13 cellular contexts compared by ENCODE assay signal in genomic region chr3:101842935-101843330, GRCh38.
"Had no signal": no experiment of that assay in that cellular context is flagged by ENCODE, and none has a peak within 500 bp of the region (broad histone marks: within the 10 kb centered on the region; RNA-seq: fewer than 3 reads in every experiment).

No MANE protein-coding gene starts in this region.

- H3K27me3 Mint-ChIP-seq: activated T-helper 17 cell treated with anti-CD3 and anti-CD28 coated beads, Interleukin-2, amount 50 U/mL, for 72 hours; effector memory CD8-positive, alpha-beta T cell; natural killer cell treated with Interleukin-12 subunit alpha and Interleukin-12 subunit beta and Interleukin-15 and Interleukin-18, amount 100 ng/mL, for 72 hours had no signal

- H3K27me3 ChIP-seq: sigmoid colon, suprapubic skin, upper lobe of left lung had no signal

- H3K4me3 Mint-ChIP-seq: activated naive CD4-positive, alpha-beta T cell treated with anti-CD3 and anti-CD28 coated beads for 36 hours; activated T-helper 17 cell treated with anti-CD3 and anti-CD28 coated beads, Interleukin-2, amount 50 U/mL, for 72 hours; effector memory CD8-positive, alpha-beta T cell; natural killer cell treated with Interleukin-12 subunit alpha and Interleukin-12 subunit beta and Interleukin-15 and Interleukin-18, amount 100 ng/mL, for 72 hours had no signal

- H3K36me3 ChIP-seq: sigmoid colon, suprapubic skin, upper lobe of left lung had no signal

- H3K9me3 ChIP-seq: sigmoid colon, suprapubic skin, upper lobe of left lung had no signal

- DNase-seq: activated CD4-positive, alpha-beta T cell treated with anti-CD3 and anti-CD28 coated beads for 48 hours; activated naive CD4-positive, alpha-beta T cell treated with anti-CD3 and anti-CD28 coated beads for 36 hours; effector memory CD8-positive, alpha-beta T cell; hypothalamus; sigmoid colon; stimulated activated naive CD4-positive, alpha-beta T cell treated with Interleukin-2 at 50 U/mL for 16 hours; upper lobe of left lung had no signal

- H3K4me3 ChIP-seq: coronary artery, lung, sigmoid colon, suprapubic skin, upper lobe of left lung had no signal

- H3K27ac Mint-ChIP-seq: activated naive CD4-positive, alpha-beta T cell treated with anti-CD3 and anti-CD28 coated beads for 36 hours; activated T-helper 17 cell treated with anti-CD3 and anti-CD28 coated beads, Interleukin-2, amount 50 U/mL, for 72 hours; effector memory CD8-positive, alpha-beta T cell; natural killer cell treated with Interleukin-12 subunit alpha and Interleukin-12 subunit beta and Interleukin-15 and Interleukin-18, amount 100 ng/mL, for 72 hours had no signal

- H3K9me3 Mint-ChIP-seq: activated T-helper 17 cell treated with anti-CD3 and anti-CD28 coated beads, Interleukin-2, amount 50 U/mL, for 72 hours; effector memory CD8-positive, alpha-beta T cell had no signal

- H3K27ac ChIP-seq: coronary artery, sigmoid colon, suprapubic skin, upper lobe of left lung, VCaP had no signal

- ATAC-seq: activated T-helper 17 cell treated with anti-CD3 and anti-CD28 coated beads, Interleukin-2, amount 50 U/mL, for 72 hours; effector memory CD8-positive, alpha-beta T cell; natural killer cell treated with Interleukin-12 subunit alpha and Interleukin-12 subunit beta and Interleukin-15 and Interleukin-18, amount 100 ng/mL, for 72 hours had no signal
